ENCODE assay signal across 8 cellular contexts in genomic region chr9:4815381-4815956, GRCh38. TPM values are rescaled to one million over a fixed set of nuclear protein-coding genes. Genes with fewer than 3 reads are reported as not detected.
DNase-seq lines count a peak whose midpoint lies in the region; ATAC-seq and TF ChIP-seq lines count a peak whose summit lies in the region.
"Had no signal": no experiment of that assay in that cellular context is flagged by ENCODE, and none has a peak within 500 bp of the region (broad histone marks: within the 10 kb centered on the region; RNA-seq: fewer than 3 reads in every experiment).

No MANE protein-coding gene starts in this region.

- DNase-seq in lower leg skin (ENCODE audit: low spot score in 2 of 2) (no peak), osteoblast (ENCODE audit: insufficient read length, low spot score, missing footprints) (no peak), GDM1 (lab: John Stamatoyannopoulos, UW) (no peak)
- DNase-seq: activated gamma-delta T cell treated with Interleukin-2 at 50 U/mL for 16 hours had no signal

- H3K9me2 ChIP-seq in OCI-LY1 (ENCODE audit: low read depth, low read length): no peaks in the 10 kb centered on the region

- WGBS in lower leg skin, 2 donors: 93 to 95% methylated on average over 7 of the region's 7 CpGs

- ATAC-seq in GM18502 (IDR thresholded peaks at IDR 0.05; ENCODE audit: poor library complexity, unreplicated experiment) (peak; percentile 34), GM21423 (IDR thresholded peaks at IDR 0.05; ENCODE audit: unreplicated experiment) (peak; percentile 30)

- peaks cover 29% of the 10 kb centered on the region for H3K4me1 ChIP-seq in OCI-LY1 (ENCODE audit: insufficient read depth, low read length, severe bottlenecking)
- H3K4me1 ChIP-seq in mucosa of stomach (ENCODE audit: control insufficient read depth, insufficient read depth, low read length): peaks cover 20% of the 10 kb centered on the region
- no peaks in the 10 kb centered on the region for H3K4me1 ChIP-seq in osteoblast (ENCODE audit: insufficient read depth, low read length)

- H3K36me3 ChIP-seq in OCI-LY1 (ENCODE audit: insufficient read depth, low read length): no peaks in the 10 kb centered on the region; the same call in 1 of the 2 replicates
- no peaks in the 10 kb centered on the region for H3K36me3 ChIP-seq in mucosa of stomach (ENCODE audit: control insufficient read depth, insufficient read depth, low read length)
- H3K36me3 ChIP-seq in osteoblast (ENCODE audit: insufficient read depth, low read length): no peaks in the 10 kb centered on the region

- H3K9ac ChIP-seq in OCI-LY1 (ENCODE audit: low read length): no peak overlapping the region
- peak overlapping the region; percentile 48 for H3K9ac ChIP-seq in mucosa of stomach (ENCODE audit: low read length)

- H3K27me3 ChIP-seq in OCI-LY1 (ENCODE audit: insufficient read depth, low read length): no peaks in the 10 kb centered on the region
- no peaks in the 10 kb centered on the region for H3K27me3 ChIP-seq in mucosa of stomach (ENCODE audit: control insufficient read depth, insufficient read depth, low read length)
- H3K27me3 ChIP-seq in osteoblast (ENCODE audit: insufficient read depth, low read length): no peaks in the 10 kb centered on the region

- TF ChIP-seq POLR2A in lower leg skin (IDR thresholded peaks at IDR 0.05): no peak

- no peaks in the 10 kb centered on the region for H4K20me1 ChIP-seq in OCI-LY1 (ENCODE audit: insufficient read depth, low read length)
- peaks cover 2% of the 10 kb centered on the region for H4K20me1 ChIP-seq in osteoblast (ENCODE audit: insufficient read depth, low read length)

- H3K9me3 ChIP-seq in OCI-LY1 (ENCODE audit: low read length): no peaks in the 10 kb centered on the region
- H3K9me3 ChIP-seq in mucosa of stomach (ENCODE audit: control insufficient read depth, low read length): no peaks in the 10 kb centered on the region
- H3K9me3 ChIP-seq in osteoblast (ENCODE audit: low read depth, low read length): no peaks in the 10 kb centered on the region

- H3F3A ChIP-seq in OCI-LY1 (ENCODE audit: insufficient read depth, low read length): no peaks in the 10 kb centered on the region

- no peak overlapping the region for H3K27ac ChIP-seq in OCI-LY1 (ENCODE audit: low read depth, low read length, poor library complexity, severe bottlenecking)
- no peak overlapping the region for H3K27ac ChIP-seq in osteoblast (ENCODE audit: low read depth, low read length)

- H2AFZ ChIP-seq in OCI-LY1 (ENCODE audit: low read length): no peak overlapping the region
- no peak overlapping the region for H2AFZ ChIP-seq in osteoblast (ENCODE audit: low read length)

- TF ChIP-seq CTCF in OCI-LY1 (IDR thresholded peaks at IDR 0.05; ENCODE audit: low read length) (no peak), lower leg skin (IDR thresholded peaks at IDR 0.05) (no peak), osteoblast (IDR thresholded peaks at IDR 0.05; ENCODE audit: extremely low read depth, low read depth, low read length) (no peak)

- no peak overlapping the region for H3K4me3 ChIP-seq in OCI-LY1 (ENCODE audit: low read depth, low read length, poor library complexity, severe bottlenecking)
- H3K4me3 ChIP-seq in mucosa of stomach (ENCODE audit: low read length): peak overlapping the region; percentile 6
- H3K4me3 ChIP-seq in lower leg skin (ENCODE audit: low read depth, poor library complexity, severe bottlenecking): no peak overlapping the region
- H3K4me3 ChIP-seq in osteoblast (ENCODE audit: insufficient read depth, low read length): no peak overlapping the region

- intact Hi-C loops in lower leg skin (cut with DNase I; ENCODE audit: low total_unique reads): no loop called here

- H3K4me2 ChIP-seq in OCI-LY1 (ENCODE audit: low read length) (0 out of 2 replicates have a peak overlapping the region, but pooled peaks have one; percentile 3), osteoblast (ENCODE audit: insufficient read depth, low read length) (no peak overlapping the region)

- H3K79me2 ChIP-seq in OCI-LY1 (ENCODE audit: insufficient read depth, low read length) (peaks cover 88% of the 10 kb centered on the region), osteoblast (ENCODE audit: insufficient read depth, low read length) (peaks cover 19% of the 10 kb centered on the region)

RNA-seq across cellular contexts. Expression of gene RCL1, which starts 22.7 kb away (rescaled TPM):
- total RNA-seq in lower leg skin (10 to 100 TPM; 30.8 to 54.8 (median 38.4) TPM), osteoblast (11.5 and 15.6 TPM in 2 replicates)
